ENCODE assay signal across 13 cellular contexts in the genomic region with DNA sequence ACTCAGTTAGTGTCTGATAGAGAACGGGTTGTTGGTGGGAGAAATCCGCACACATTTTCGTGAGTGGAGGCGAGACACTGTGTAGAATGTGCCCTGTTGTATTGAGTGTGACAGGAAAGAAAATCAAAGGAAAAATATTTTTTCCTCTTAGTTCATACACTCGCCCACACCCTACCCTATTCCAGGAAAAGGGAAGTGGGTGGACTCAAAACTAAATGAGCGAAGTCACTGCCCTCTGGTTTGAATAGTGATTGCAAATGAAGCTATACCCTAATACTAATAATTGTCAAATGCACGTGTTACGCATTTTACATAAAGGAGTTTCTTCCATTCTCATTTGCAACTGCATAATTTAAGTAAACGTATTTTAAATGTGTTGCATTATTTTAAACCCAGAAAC. TPM values are rescaled to one million over a fixed set of nuclear protein-coding genes. Genes with fewer than 3 reads are reported as not detected.
DNase-seq lines count a peak whose midpoint lies in the region; ATAC-seq, FAIRE-seq and TF ChIP-seq lines count a peak whose summit lies in the region.
"Had no signal": no experiment of that assay in that cellular context is flagged by ENCODE, and none has a peak within 500 bp of the region (broad histone marks: within the 10 kb centered on the region; RNA-seq: fewer than 3 reads in every experiment).

No MANE protein-coding gene starts in this region.

- no peak overlapping the region for H3K9ac ChIP-seq in kidney (ENCODE audit: low read length in 2 of 2)
- H3K9ac ChIP-seq in stomach smooth muscle (ENCODE audit: low read length in 2 of 2), result no peak overlapping the region

- H3K27me3 Mint-ChIP-seq in activated naive CD4-positive, alpha-beta T cell treated with anti-CD3 and anti-CD28 coated beads, Interleukin-2, amount 10 ng/mL, durations not matched to agents 7 days and 5 days, result no peaks in the 10 kb centered on the region
- no peaks in the 10 kb centered on the region for H3K27me3 Mint-ChIP-seq in activated CD4-positive, alpha-beta memory T cell treated with anti-CD3 and anti-CD28 coated beads for 36 hours

- peak overlapping the region; percentile 26 for H3K27ac Mint-ChIP-seq in activated naive CD4-positive, alpha-beta T cell treated with anti-CD3 and anti-CD28 coated beads, Interleukin-2, amount 10 ng/mL, durations not matched to agents 7 days and 5 days
- no peak overlapping the region for H3K27ac Mint-ChIP-seq in activated CD4-positive, alpha-beta memory T cell treated with anti-CD3 and anti-CD28 coated beads for 36 hours

- H3K4me1 Mint-ChIP-seq in activated naive CD4-positive, alpha-beta T cell treated with anti-CD3 and anti-CD28 coated beads, Interleukin-2, amount 10 ng/mL, durations not matched to agents 7 days and 5 days, result peaks cover 24% of the 10 kb centered on the region
- H3K4me1 Mint-ChIP-seq in activated CD4-positive, alpha-beta memory T cell treated with anti-CD3 and anti-CD28 coated beads for 36 hours (ENCODE audit: low read depth), result peaks cover 15% of the 10 kb centered on the region

- peak overlapping the region; percentile 83 for H3K4me3 Mint-ChIP-seq in activated naive CD4-positive, alpha-beta T cell treated with anti-CD3 and anti-CD28 coated beads, Interleukin-2, amount 10 ng/mL, durations not matched to agents 7 days and 5 days
- H3K4me3 Mint-ChIP-seq in activated CD4-positive, alpha-beta memory T cell treated with anti-CD3 and anti-CD28 coated beads for 36 hours, result peak overlapping the region; percentile 81

- H3K4me3 ChIP-seq in kidney (ENCODE audit: low read length in 2 of 2) (peak overlapping the region; percentile 64 to 82), stomach smooth muscle (ENCODE audit: low read length in 2 of 2) (peak overlapping the region; percentile 8 to 59), tibial artery (no peak overlapping the region)
- H3K4me3 ChIP-seq: mucosa of descending colon had no signal

- intact Hi-C loops in activated CD4-positive, alpha-beta memory T cell treated with anti-CD3 and anti-CD28 coated beads for 36 hours (cut with micrococcal nuclease), result no loop called here
- intact Hi-C loops in kidney (cut with DNase I) (no loop called here), tibial artery (cut with DNase I; ENCODE audit: low total_unique reads) (loop anchor here (10.0 kb wide), 1 partner anchor 52 kb away; a partner anchor contains a TSS)

- H3K27me3 ChIP-seq in stomach smooth muscle (ENCODE audit: control insufficient read depth in 1 of 2, insufficient read depth in 2 of 2, low read length in 2 of 2) (no peaks in the 10 kb centered on the region), tibial artery (no peaks in the 10 kb centered on the region)

- H3K9me3 Mint-ChIP-seq in activated naive CD4-positive, alpha-beta T cell treated with anti-CD3 and anti-CD28 coated beads, Interleukin-2, amount 10 ng/mL, durations not matched to agents 7 days and 5 days, result peaks cover 53% of the 10 kb centered on the region
- H3K9me3 Mint-ChIP-seq in activated CD4-positive, alpha-beta memory T cell treated with anti-CD3 and anti-CD28 coated beads for 36 hours, result peaks cover 60% of the 10 kb centered on the region

- H3K27ac ChIP-seq in kidney (ENCODE audit: low read depth in 2 of 2, low read length in 2 of 2), result no peak overlapping the region
- no peak overlapping the region for H3K27ac ChIP-seq in stomach smooth muscle (ENCODE audit: low read length)
- no peak overlapping the region for H3K27ac ChIP-seq in tibial artery

- peaks cover 53% of the 10 kb centered on the region for H3K36me3 Mint-ChIP-seq in activated naive CD4-positive, alpha-beta T cell treated with anti-CD3 and anti-CD28 coated beads, Interleukin-2, amount 10 ng/mL, durations not matched to agents 7 days and 5 days
- H3K36me3 Mint-ChIP-seq in activated CD4-positive, alpha-beta memory T cell treated with anti-CD3 and anti-CD28 coated beads for 36 hours, result peaks cover 62% of the 10 kb centered on the region

- H3K9me3 ChIP-seq in kidney (ENCODE audit: control insufficient read depth in 1 of 2, low read length in 2 of 2) (peaks cover 0 to 9% of the 10 kb centered on the region in 2 donors), stomach smooth muscle (ENCODE audit: control insufficient read depth in 2 of 2, low read length in 2 of 2) (no peaks in the 10 kb centered on the region), tibial artery (peaks cover 0 to 27% (median 10%) of the 10 kb centered on the region in 3 donors)

- H3K36me3 ChIP-seq in kidney (ENCODE audit: control insufficient read depth in 1 of 2, insufficient read depth in 2 of 2, low read length in 2 of 2) (no peaks in the 10 kb centered on the region), stomach smooth muscle (ENCODE audit: control insufficient read depth in 2 of 2, insufficient read depth in 2 of 2, low read length in 2 of 2) (peaks cover 8% of the 10 kb centered on the region in 2 donors), tibial artery (peaks cover 35 to 46% (median 44%) of the 10 kb centered on the region in 3 donors)

- FAIRE-seq in kidney (lab: Jason Lieb, UNC), result no peak
- FAIRE-seq: endometrium had no signal

- TF ChIP-seq CTCF in kidney (IDR thresholded peaks at IDR 0.05; ENCODE audit: borderline replicate concordance, extremely low read depth, insufficient read depth) (no peak), tibial artery (IDR thresholded peaks at IDR 0.05) (no peak)

- POLR2A ChIA-PET in activated CD4-positive, alpha-beta memory T cell treated with anti-CD3 and anti-CD28 coated beads for 36 hours (lab: Charles Lee), result no interaction called here

- no peak for ATAC-seq in HG03175 (IDR thresholded peaks at IDR 0.05; ENCODE audit: unreplicated experiment)
- ATAC-seq: mucosa of descending colon had no signal

- H3K4me1 ChIP-seq in kidney (ENCODE audit: control insufficient read depth in 1 of 2, insufficient read depth in 1 of 2, low read depth in 1 of 2, low read length in 2 of 2) (peaks cover 6 to 8% of the 10 kb centered on the region in 2 donors), stomach smooth muscle (ENCODE audit: control insufficient read depth, insufficient read depth, low read length) (peaks cover 10% of the 10 kb centered on the region), tibial artery (peaks cover 0 to 17% (median 16%) of the 10 kb centered on the region in 4 donors)

- no peak for DNase-seq in activated naive CD4-positive, alpha-beta T cell treated with anti-CD3 and anti-CD28 coated beads, Interleukin-2, amount 10 ng/mL, durations not matched to agents 7 days and 5 days
- DNase-seq in activated naive CD4-positive, alpha-beta T cell treated with Interleukin-2 at 50 U/mL for 16 hours, result no peak
- no peak for DNase-seq in activated CD4-positive, alpha-beta memory T cell treated with anti-CD3 and anti-CD28 coated beads for 36 hours
- DNase-seq in kidney, result no peak
- DNase-seq in tibial artery, result no peak
- no peak for DNase-seq in stimulated activated CD4-positive, alpha-beta T cell treated with anti-CD3 and anti-CD28 coated beads, Interleukin-2, amount 100 ng/mL, for 48 hours
- DNase-seq: activated CD4-positive, CD25-positive, alpha-beta regulatory T cell; amniotic stem cell; GOT3; mucosa of descending colon had no signal

- CTCF ChIA-PET in activated naive CD4-positive, alpha-beta T cell treated with anti-CD3 and anti-CD28 coated beads, Interleukin-2, amount 10 ng/mL, durations not matched to agents 7 days and 5 days (lab: Charles Lee), result no interaction called here
- CTCF ChIA-PET in activated CD4-positive, alpha-beta memory T cell treated with anti-CD3 and anti-CD28 coated beads for 36 hours (lab: Charles Lee), result no interaction called here

RNA-seq across cellular contexts. Expression of a gene that starts 2.0 kb away (rescaled TPM):
- total RNA-seq in activated CD4-positive, alpha-beta memory T cell treated with anti-CD3 and anti-CD28 coated beads for 36 hours, result 1 to 10 TPM; 6.4 TPM
- total RNA-seq in kidney, result 17.6 TPM
- polyA plus RNA-seq in kidney (ENCODE audit: insufficient read depth, low read depth, low replicate concordance), result 2.3 TPM

RNA-seq across cellular contexts. Expression of a gene that starts 24.2 kb away (rescaled TPM):
- total RNA-seq in activated CD4-positive, alpha-beta memory T cell treated with anti-CD3 and anti-CD28 coated beads for 36 hours, result under 1 TPM; 0.39 to 0.88 TPM
- total RNA-seq in kidney, result 12.0 TPM
- polyA plus RNA-seq in kidney (ENCODE audit: insufficient read depth, low read depth, low replicate concordance), result 8.8 TPM

RNA-seq across cellular contexts. Expression of a gene that starts 36.3 kb away (rescaled TPM):
- 1 to 10 TPM; 4.7 to 4.8 TPM for total RNA-seq in activated CD4-positive, alpha-beta memory T cell treated with anti-CD3 and anti-CD28 coated beads for 36 hours
- total RNA-seq in kidney, result 5.4 TPM
- polyA plus RNA-seq in kidney (ENCODE audit: insufficient read depth, low read depth, low replicate concordance), result 2.2 TPM

RNA-seq across cellular contexts. Expression of a gene that starts 53.7 kb away (rescaled TPM):
- 10 to 100 TPM; 26.3 to 28.9 TPM for total RNA-seq in activated CD4-positive, alpha-beta memory T cell treated with anti-CD3 and anti-CD28 coated beads for 36 hours
- 38.2 TPM for total RNA-seq in kidney
- 9.5 TPM for polyA plus RNA-seq in kidney (ENCODE audit: insufficient read depth, low read depth, low replicate concordance)

Comparison
In these comparisons a context has a peak if more than half of its experiments do, and no peak if none do; other contexts are left out.
1. H3K4me3 ChIP-seq: peak in kidney (2 of 2) and stomach smooth muscle (2 of 2); none in tibial artery (0 of 2).